1 cellular context compared by ENCODE assay signal in genomic region chr22:31246687-31247086, GRCh38.
TF ChIP-seq lines count a peak whose summit lies in the region.

No MANE protein-coding gene starts in this region.

TF ChIP-seq in IMR-90, 13 proteins besides CTCF, POLR2A, EP300 and RAD21 (continued from another document):
- TF ChIP-seq SMC3 (IDR thresholded peaks at IDR 0.05; ENCODE audit: low read depth, low read length) (no peak), RCOR1 (IDR thresholded peaks at IDR 0.05; ENCODE audit: insufficient replicate concordance, low read length) (no peak), RFX5 (IDR thresholded peaks at IDR 0.05; ENCODE audit: low read depth, low read length) (no peak), CEBPB (IDR thresholded peaks at IDR 0.05; ENCODE audit: low read depth, low read length) (no peak)
